14 cellular contexts compared by ENCODE assay signal in the genomic region with DNA sequence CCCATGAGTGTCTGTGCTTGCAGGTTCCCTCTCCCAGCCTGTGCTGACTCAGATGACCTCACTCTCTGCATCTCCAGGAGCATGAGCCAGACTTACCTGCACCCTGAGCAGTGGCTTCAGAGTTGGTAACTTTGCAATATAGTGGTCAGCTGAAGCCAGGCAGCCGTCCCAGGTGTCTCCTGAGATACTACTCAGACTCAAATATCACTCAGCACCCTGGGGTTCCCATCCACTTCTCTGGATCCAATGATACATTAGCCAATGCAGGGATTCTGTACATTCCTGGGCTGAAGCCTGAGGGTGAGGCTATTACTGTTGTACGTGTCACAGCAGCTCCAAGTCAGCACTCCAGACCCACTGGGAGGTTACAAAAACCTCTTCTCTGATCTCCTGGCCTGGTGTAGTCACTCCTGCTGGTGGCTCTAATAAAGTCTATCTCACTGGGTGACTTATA.
"Had no signal": no experiment of that assay in that cellular context is flagged by ENCODE, and none has a peak within 500 bp of the region (broad histone marks: within the 10 kb centered on the region; RNA-seq: fewer than 3 reads in every experiment).

No MANE protein-coding gene starts in this region.

- ATAC-seq: activated CD8-positive, alpha-beta T cell treated with anti-CD3 and anti-CD28 coated beads, Interleukin-2, amount 10 ng/mL, durations not matched to agents 7 days and 5 days; left ventricle myocardium superior; sciatic nerve; upper lobe of right lung had no signal

- DNase-seq: activated CD4-positive, alpha-beta T cell treated with anti-CD3 and anti-CD28 coated beads for 48 hours; activated CD8-positive, alpha-beta memory T cell treated with anti-CD3 and anti-CD28 coated beads, Interleukin-2, amount 50 U/mL, for 48 hours; activated CD8-positive, alpha-beta T cell treated with anti-CD3 and anti-CD28 coated beads, Interleukin-2, amount 10 ng/mL, durations not matched to agents 7 days and 5 days; activated naive CD4-positive, alpha-beta T cell; activated naive CD8-positive, alpha-beta T cell treated with anti-CD3 and anti-CD28 coated beads, Interleukin-2, amount 10 ng/mL, durations not matched to agents 7 days and 5 days; aorta; left ventricle myocardium superior; nephron progenitor cell; stomach; T-helper 2 cell; testis; upper lobe of right lung had no signal

- H3K79me2 ChIP-seq: hepatocyte had no signal

- H3K4me2 ChIP-seq: hepatocyte had no signal

- H3K4me3 ChIP-seq: hepatocyte, stomach, testis, upper lobe of right lung had no signal

- H3K27ac ChIP-seq: hepatocyte, stomach, testis, upper lobe of right lung had no signal

- H2AFZ ChIP-seq: hepatocyte had no signal

- H3K4me1 ChIP-seq: stomach, testis, upper lobe of right lung had no signal

- H3K27me3 ChIP-seq: hepatocyte, testis had no signal

- H3K36me3 ChIP-seq: stomach, upper lobe of right lung had no signal

- H3K9me3 ChIP-seq: stomach, testis, upper lobe of right lung had no signal
